In genomic region chr4:14787894-14788293, GRCh38 we compare ENCODE assay signal across 7 cellular contexts.
DNase-seq lines count a peak whose midpoint lies in the region; ATAC-seq, FAIRE-seq and TF ChIP-seq lines count a peak whose summit lies in the region.

No MANE protein-coding gene starts in this region.

- no peaks in the 10 kb centered on the region for H3K79me2 ChIP-seq in K562 (ENCODE audit: control insufficient read depth, insufficient read depth, low read length)

- no TSS peak for BruUV-seq in K562 (replicated peaks; lab: Mats Ljungman, UMichigan)

- CTCF ChIA-PET in K562 (lab: Yijun Ruan, JAX; ENCODE audit: low intra/inter-chr PET ratio): no interaction called here

- TF ChIP-seq EP300 in K562 (IDR thresholded peaks at IDR 0.05; ENCODE audit: low read length): no peak

- TF ChIP-seq POLR2A in K562 (conservative IDR thresholded peaks at IDR 0.05): no peak
- TF ChIP-seq POLR2A in uterus (IDR thresholded peaks at IDR 0.05): no peak

- H4K20me1 ChIP-seq in K562 (replicated peaks; ENCODE audit: control insufficient read depth, insufficient read depth, low read length): no peaks in the 10 kb centered on the region

- intact Hi-C loops in K562 (cut with micrococcal nuclease) (no loop called here), mucosa of descending colon (cut with DNase I, micrococcal nuclease) (no loop called here), uterus (cut with DNase I; ENCODE audit: low total_unique reads) (no loop called here)

- H3K9me1 ChIP-seq in K562 (ENCODE audit: control insufficient read depth, insufficient read depth, low read length): no peaks in the 10 kb centered on the region

- peak; percentile 51 for DNase-seq in GM12865 (ENCODE audit: low read depth)
- peak; percentile 33 for DNase-seq in HT-29 (ENCODE audit: low spot score)
- no peak for DNase-seq in K562 (ENCODE audit: extremely low read depth in 1 of 4, low spot score in 3 of 4)
- peak in 1 of 3 donors; percentile 17 for DNase-seq in mucosa of descending colon
- DNase-seq in uterus: no peak
- DNase-seq in NCI-H2196 treated with DMSO at 0.1 percent for 48 hours (lab: John Stamatoyannopoulos, UW; ENCODE audit: unreplicated experiment): no peak

- no peak overlapping the region for H3K4me2 ChIP-seq in K562 (ENCODE audit: insufficient read depth, low read length)

- POLR2A ChIA-PET in K562 (lab: Yijun Ruan, JAX): no interaction called here

- H3K4me1 ChIP-seq in K562 (replicated peaks in 1 of 2; ENCODE audit: control insufficient read depth in 2 of 2, insufficient read depth in 2 of 2, low read length in 2 of 2) (no peaks in the 10 kb centered on the region), mucosa of descending colon (ENCODE audit: low read depth) (no peaks in the 10 kb centered on the region), uterus (no peaks in the 10 kb centered on the region)

- TF ChIP-seq CTCF in GM12865 (IDR thresholded peaks at IDR 0.05; ENCODE audit: insufficient read depth, low read depth, low read length, missing control alignments) (peak; percentile 44), K562 (IDR thresholded peaks at IDR 0.05 in 2 of 3, conservative IDR thresholded peaks at IDR 0.05 in 1 of 3; ENCODE audit: insufficient read depth in 2 of 3, low read depth in 1 of 3, low read length in 3 of 3) (0 out of 6 replicates have a peak, but pooled peaks of 1 of the 3 experiments have one; percentile 27), mucosa of descending colon (IDR thresholded peaks at IDR 0.05) (no peak), uterus (IDR thresholded peaks at IDR 0.05) (no peak)

- H3K36me3 ChIP-seq in K562 (ENCODE audit: control insufficient read depth, insufficient read depth, low read length) (no peaks in the 10 kb centered on the region), mucosa of descending colon (ENCODE audit: low read depth) (no peaks in the 10 kb centered on the region), uterus (no peaks in the 10 kb centered on the region)

- TF ChIP-seq RAD21 in K562 (CRISPR knock-in tag; conservative IDR thresholded peaks at IDR 0.05 in 1 of 2, IDR thresholded peaks at IDR 0.05 in 1 of 2): peak in 1 of 2 experiments; percentile 31; a peak in 1 of 4 replicates

- no peak overlapping the region for H2AFZ ChIP-seq in K562 (ENCODE audit: low read depth, low read length)

- FAIRE-seq in K562 (lab: Jason Lieb, UNC): peak; percentile 6

- H3K27me3 ChIP-seq in K562 (ENCODE audit: control insufficient read depth in 2 of 2, insufficient read depth in 2 of 2, low read length in 2 of 2): no peaks in the 10 kb centered on the region
- H3K27me3 ChIP-seq in uterus: no peaks in the 10 kb centered on the region

- no peak for ATAC-seq in K562
- peak; percentile 69 for ATAC-seq in mucosa of descending colon
- ATAC-seq in GM21360 (IDR thresholded peaks at IDR 0.05; ENCODE audit: unreplicated experiment): no peak

- H3K9ac ChIP-seq in K562 (ENCODE audit: insufficient read depth in 1 of 2, low read depth in 2 of 2, low read length in 2 of 2): no peak overlapping the region

- H3K4me3 ChIP-seq in GM12865 (ENCODE audit: low read depth, low read length) (no peak overlapping the region), K562 (no peak overlapping the region), mucosa of descending colon (no peak overlapping the region), uterus (no peak overlapping the region)

- in situ Hi-C loops in K562 (cut with MboI): no loop called here

- H3K9me3 ChIP-seq in K562 (replicated peaks; ENCODE audit: control insufficient read depth, insufficient read depth, low read depth, low read length): peaks cover 3% of the 10 kb centered on the region; the same call in 1 of the 2 replicates
- no peaks in the 10 kb centered on the region for H3K9me3 ChIP-seq in mucosa of descending colon
- no peaks in the 10 kb centered on the region for H3K9me3 ChIP-seq in uterus

- no peak overlapping the region for H3K27ac ChIP-seq in K562 (ENCODE audit: extremely low read depth, low read depth, low read length)
- no peak overlapping the region for H3K27ac ChIP-seq in uterus

TF ChIP-seq in K562, 482 proteins besides CTCF, POLR2A, EP300 and RAD21:
- TF ChIP-seq ZFP91 (CRISPR knock-in tag; IDR thresholded peaks at IDR 0.05) (no peak), ZNF77 (CRISPR knock-in tag; IDR thresholded peaks at IDR 0.05) (no peak)

Comparison
In these comparisons a context has a peak if more than half of its experiments do, and no peak if none do; other contexts are left out.
1. DNase-seq: peak in GM12865 (single experiment) and HT-29 (single experiment); none in K562 (0 of 4), uterus (0 of 2) and NCI-H2196 treated with DMSO at 0.1 percent for 48 hours (single experiment).